In the genomic region with DNA sequence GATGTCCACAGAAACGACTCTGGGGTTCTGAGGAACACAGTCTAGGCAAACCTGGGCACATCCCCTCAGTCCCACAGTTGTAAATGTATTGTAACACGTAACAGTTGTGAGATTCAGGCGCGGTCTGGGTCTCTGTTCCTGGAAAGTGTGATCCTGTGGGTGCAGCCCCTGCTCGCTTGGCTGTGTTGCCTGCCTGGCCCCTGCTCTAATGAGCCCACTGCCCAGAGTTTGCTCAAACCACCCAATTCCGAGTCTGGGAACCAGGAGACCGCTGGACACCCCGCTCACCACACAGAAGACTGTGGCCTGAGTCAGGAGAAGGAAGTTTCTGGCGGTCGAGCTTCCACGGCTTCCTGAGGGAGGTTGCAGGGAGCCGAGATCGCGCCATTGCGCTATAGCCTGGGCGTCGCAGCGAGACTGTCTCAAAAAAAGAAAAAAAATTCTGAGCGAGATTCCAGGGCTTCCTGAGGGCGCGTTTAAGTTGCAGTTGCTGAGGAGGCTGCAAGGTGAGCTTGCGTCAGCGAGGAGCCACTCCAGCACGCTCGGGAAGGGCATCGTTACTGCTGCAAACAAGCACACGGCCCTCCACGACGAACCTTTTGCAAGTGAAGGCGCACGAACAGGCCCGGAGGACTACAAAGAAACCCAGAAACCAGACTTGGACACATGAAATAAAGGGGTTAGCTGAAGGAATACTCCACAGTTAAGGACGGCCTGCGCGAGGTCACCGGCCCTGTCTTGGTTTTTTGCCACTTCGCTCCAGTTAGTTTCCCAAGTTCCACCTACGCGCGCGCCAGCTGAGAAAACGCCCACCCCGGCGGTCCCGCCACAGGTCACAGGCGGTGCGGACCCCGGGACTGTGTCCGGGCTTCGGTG, we compare ENCODE assay signal across 8 cellular contexts. TPM values are rescaled to one million over a fixed set of nuclear protein-coding genes. Genes with fewer than 3 reads are reported as not detected.
A peak's percentile ranks its signal among the peaks of the same experiment; 100 is the strongest.
DNase-seq lines count a peak whose midpoint lies in the region; ATAC-seq lines count a peak whose summit lies in the region.

No MANE protein-coding gene starts in this region.

- CTCF ChIA-PET in naive thymus-derived CD4-positive, alpha-beta T cell (lab: Charles Lee) = no interaction called here

- H3K27ac Mint-ChIP-seq in activated CD4-positive, alpha-beta T cell treated with anti-CD3 and anti-CD28 coated beads, Interleukin-2, amount 10 ng/mL, durations not matched to agents 24 days and 14 days = peak overlapping the region; percentile 99
- H3K27ac Mint-ChIP-seq in effector memory CD8-positive, alpha-beta T cell = peak overlapping the region in 1 of 2 donors; percentile 77
- H3K27ac Mint-ChIP-seq in naive thymus-derived CD4-positive, alpha-beta T cell = peak overlapping the region in 6 of 9 donors; percentile 4 to 97 (median 52)

- peaks cover 32% of the 10 kb centered on the region for H3K4me1 Mint-ChIP-seq in activated CD4-positive, alpha-beta T cell treated with anti-CD3 and anti-CD28 coated beads, Interleukin-2, amount 10 ng/mL, durations not matched to agents 24 days and 14 days
- peaks cover 12 to 19% of the 10 kb centered on the region in 2 donors for H3K4me1 Mint-ChIP-seq in effector memory CD8-positive, alpha-beta T cell (ENCODE audit: low read depth in 2 of 2)
- peaks cover 14 to 41% (median 33%) of the 10 kb centered on the region in 7 donors for H3K4me1 Mint-ChIP-seq in naive thymus-derived CD4-positive, alpha-beta T cell

- H3K9me3 ChIP-seq in naive thymus-derived CD4-positive, alpha-beta T cell (ENCODE audit: control insufficient read depth in 2 of 3, low read length in 3 of 3) = no peaks in the 10 kb centered on the region

- H3K36me3 ChIP-seq in naive thymus-derived CD4-positive, alpha-beta T cell (ENCODE audit: control insufficient read depth in 2 of 3, insufficient read depth in 3 of 3, low read length in 3 of 3) = peaks cover 0 to 6% (median 0%) of the 10 kb centered on the region in 3 experiments

- peak; percentile 76 for DNase-seq in activated CD4-positive, alpha-beta T cell treated with anti-CD3 and anti-CD28 coated beads, Interleukin-2, amount 10 ng/mL, durations not matched to agents 24 days and 14 days
- DNase-seq in activated CD4-positive, alpha-beta T cell treated with anti-CD3 and anti-CD28 coated beads for 1 hour = no peak
- DNase-seq in RKO (ENCODE audit: low spot score) = peak; percentile 60
- DNase-seq in effector memory CD8-positive, alpha-beta T cell = no peak
- peak in 2 of 9 donors; percentile 9 to 47 for DNase-seq in naive thymus-derived CD4-positive, alpha-beta T cell

- POLR2A ChIA-PET in naive thymus-derived CD4-positive, alpha-beta T cell (lab: Charles Lee) = interaction anchor here (1.2 kb wide), 1 partner anchor 88 kb away, joined by 3 read pairs; no protein-coding TSS in a partner anchor

- no peaks in the 10 kb centered on the region for H3K27me3 ChIP-seq in naive thymus-derived CD4-positive, alpha-beta T cell (ENCODE audit: control insufficient read depth in 2 of 2, insufficient read depth in 2 of 2, low read length in 2 of 2)

- peak overlapping the region; percentile 98 for H3K4me3 ChIP-seq in naive thymus-derived CD4-positive, alpha-beta T cell (ENCODE audit: low read length)

- peak overlapping the region; percentile 97 for H3K4me3 Mint-ChIP-seq in activated CD4-positive, alpha-beta T cell treated with anti-CD3 and anti-CD28 coated beads, Interleukin-2, amount 10 ng/mL, durations not matched to agents 24 days and 14 days
- H3K4me3 Mint-ChIP-seq in effector memory CD8-positive, alpha-beta T cell = peak overlapping the region; percentile 97 to 98
- peak overlapping the region; percentile 90 to 98 (median 96) for H3K4me3 Mint-ChIP-seq in naive thymus-derived CD4-positive, alpha-beta T cell

- H3K4me1 ChIP-seq in naive thymus-derived CD4-positive, alpha-beta T cell (ENCODE audit: control insufficient read depth in 2 of 2, insufficient read depth in 2 of 2, low read length in 2 of 2) = peaks cover 0 to 16% of the 10 kb centered on the region in 2 donors

- H3K9me3 Mint-ChIP-seq in activated CD4-positive, alpha-beta T cell treated with anti-CD3 and anti-CD28 coated beads, Interleukin-2, amount 10 ng/mL, durations not matched to agents 24 days and 14 days = no peaks in the 10 kb centered on the region
- H3K9me3 Mint-ChIP-seq in effector memory CD8-positive, alpha-beta T cell = no peaks in the 10 kb centered on the region
- peaks cover 0 to 2% (median 0%) of the 10 kb centered on the region in 11 donors for H3K9me3 Mint-ChIP-seq in naive thymus-derived CD4-positive, alpha-beta T cell

- no peak for ATAC-seq in effector memory CD8-positive, alpha-beta T cell (replicated peaks)
- ATAC-seq in naive thymus-derived CD4-positive, alpha-beta T cell = no peak
- ATAC-seq in activated CD4-positive, CD25-positive, alpha-beta regulatory T cell treated with anti-CD3 and anti-CD28 coated beads, Interleukin-2, amount 50 U/mL, for 24 hours = no peak
- no peak for ATAC-seq in GM18511 (IDR thresholded peaks at IDR 0.05; ENCODE audit: unreplicated experiment)
- ATAC-seq in GM19328 (IDR thresholded peaks at IDR 0.05; ENCODE audit: unreplicated experiment) = no peak

- H3K27ac ChIP-seq in naive thymus-derived CD4-positive, alpha-beta T cell (ENCODE audit: low read depth, low read length) = peak overlapping the region; percentile 59

- no peaks in the 10 kb centered on the region for H3K27me3 Mint-ChIP-seq in activated CD4-positive, alpha-beta T cell treated with anti-CD3 and anti-CD28 coated beads, Interleukin-2, amount 10 ng/mL, durations not matched to agents 24 days and 14 days
- no peaks in the 10 kb centered on the region for H3K27me3 Mint-ChIP-seq in effector memory CD8-positive, alpha-beta T cell
- no peaks in the 10 kb centered on the region for H3K27me3 Mint-ChIP-seq in naive thymus-derived CD4-positive, alpha-beta T cell

- H3K36me3 Mint-ChIP-seq in activated CD4-positive, alpha-beta T cell treated with anti-CD3 and anti-CD28 coated beads, Interleukin-2, amount 10 ng/mL, durations not matched to agents 24 days and 14 days (ENCODE audit: low read depth) = peaks cover 32% of the 10 kb centered on the region
- peaks cover 24% of the 10 kb centered on the region for H3K36me3 Mint-ChIP-seq in effector memory CD8-positive, alpha-beta T cell (ENCODE audit: insufficient read depth)
- H3K36me3 Mint-ChIP-seq in naive thymus-derived CD4-positive, alpha-beta T cell = peaks cover 0 to 9% (median 3%) of the 10 kb centered on the region in 5 donors

- intact Hi-C loops in activated CD4-positive, alpha-beta T cell treated with anti-CD3 and anti-CD28 coated beads, Interleukin-2, amount 10 ng/mL, durations not matched to agents 24 days and 14 days (cut with micrococcal nuclease) = loop anchor here (2.0 to 5.0 kb wide), 4 partner anchors 36 to 505 kb away; partner anchors contain the start of gene YBEY
- intact Hi-C loops in naive thymus-derived CD4-positive, alpha-beta T cell (cut with micrococcal nuclease) = loop anchor here (5.0 kb wide), 2 partner anchors 135 to 730 kb away; partner anchors contain the start of gene DIP2A (in 1 of the 2)

RNA-seq across cellular contexts. Expression of gene C21orf58, which starts 1.1 kb away (rescaled TPM):
- total RNA-seq in activated CD4-positive, alpha-beta T cell treated with anti-CD3 and anti-CD28 coated beads, Interleukin-2, amount 10 ng/mL, durations not matched to agents 24 days and 14 days = 28.4 and 33.4 TPM in 2 replicates
- 10 to 100 TPM in 1 of 5 experiments, 1 to 10 TPM in 4; 5.0 to 38.4 (median 9.0) TPM for total RNA-seq in naive thymus-derived CD4-positive, alpha-beta T cell
- polyA plus RNA-seq in naive thymus-derived CD4-positive, alpha-beta T cell = 1 to 10 TPM in 1 of 2 donors, under 1 TPM in 1; 0.59 to 1.0 TPM

RNA-seq across cellular contexts. Expression of gene PCNT, which starts 1.4 kb away (rescaled TPM):
- 52.0 and 61.2 TPM in 2 replicates for total RNA-seq in activated CD4-positive, alpha-beta T cell treated with anti-CD3 and anti-CD28 coated beads, Interleukin-2, amount 10 ng/mL, durations not matched to agents 24 days and 14 days
- total RNA-seq in naive thymus-derived CD4-positive, alpha-beta T cell = 10 to 100 TPM; 53.3 to 68.2 (median 56.2) TPM
- polyA plus RNA-seq in naive thymus-derived CD4-positive, alpha-beta T cell = 10 to 100 TPM; 13.7 to 29.6 TPM

RNA-seq across cellular contexts. Expression of gene YBEY, which starts 36.4 kb away (rescaled TPM):
- total RNA-seq in activated CD4-positive, alpha-beta T cell treated with anti-CD3 and anti-CD28 coated beads, Interleukin-2, amount 10 ng/mL, durations not matched to agents 24 days and 14 days = 16.2 and 18.2 TPM in 2 replicates
- total RNA-seq in naive thymus-derived CD4-positive, alpha-beta T cell = 10 to 100 TPM in 4 of 5 experiments, 1 to 10 TPM in 1; 8.8 to 16.7 (median 15.6) TPM
- 10 to 100 TPM; 12.3 to 20.1 TPM for polyA plus RNA-seq in naive thymus-derived CD4-positive, alpha-beta T cell

RNA-seq across cellular contexts. Expression of gene MCM3AP, which starts 37.2 kb away (rescaled TPM):
- total RNA-seq in activated CD4-positive, alpha-beta T cell treated with anti-CD3 and anti-CD28 coated beads, Interleukin-2, amount 10 ng/mL, durations not matched to agents 24 days and 14 days = 129 and 138 TPM in 2 replicates
- total RNA-seq in naive thymus-derived CD4-positive, alpha-beta T cell = 100 to 1,000 TPM; 121 to 175 (median 144) TPM
- 10 to 100 TPM; 37.3 to 90.6 TPM for polyA plus RNA-seq in naive thymus-derived CD4-positive, alpha-beta T cell

Comparison
In these comparisons a context has a peak if more than half of its experiments do, and no peak if none do; other contexts are left out.
1. DNase-seq: peak in activated CD4-positive, alpha-beta T cell treated with anti-CD3 and anti-CD28 coated beads, Interleukin-2, amount 10 ng/mL, durations not matched to agents 24 days and 14 days (single experiment) and RKO (single experiment); none in activated CD4-positive, alpha-beta T cell treated with anti-CD3 and anti-CD28 coated beads for 1 hour (single experiment) and effector memory CD8-positive, alpha-beta T cell (0 of 3).
2. Peak in every context shown above with its lines, with median percentiles within 50 percentile points of each other: H3K4me3 Mint-ChIP-seq.